8 cellular contexts compared by ENCODE assay signal in the genomic region with DNA sequence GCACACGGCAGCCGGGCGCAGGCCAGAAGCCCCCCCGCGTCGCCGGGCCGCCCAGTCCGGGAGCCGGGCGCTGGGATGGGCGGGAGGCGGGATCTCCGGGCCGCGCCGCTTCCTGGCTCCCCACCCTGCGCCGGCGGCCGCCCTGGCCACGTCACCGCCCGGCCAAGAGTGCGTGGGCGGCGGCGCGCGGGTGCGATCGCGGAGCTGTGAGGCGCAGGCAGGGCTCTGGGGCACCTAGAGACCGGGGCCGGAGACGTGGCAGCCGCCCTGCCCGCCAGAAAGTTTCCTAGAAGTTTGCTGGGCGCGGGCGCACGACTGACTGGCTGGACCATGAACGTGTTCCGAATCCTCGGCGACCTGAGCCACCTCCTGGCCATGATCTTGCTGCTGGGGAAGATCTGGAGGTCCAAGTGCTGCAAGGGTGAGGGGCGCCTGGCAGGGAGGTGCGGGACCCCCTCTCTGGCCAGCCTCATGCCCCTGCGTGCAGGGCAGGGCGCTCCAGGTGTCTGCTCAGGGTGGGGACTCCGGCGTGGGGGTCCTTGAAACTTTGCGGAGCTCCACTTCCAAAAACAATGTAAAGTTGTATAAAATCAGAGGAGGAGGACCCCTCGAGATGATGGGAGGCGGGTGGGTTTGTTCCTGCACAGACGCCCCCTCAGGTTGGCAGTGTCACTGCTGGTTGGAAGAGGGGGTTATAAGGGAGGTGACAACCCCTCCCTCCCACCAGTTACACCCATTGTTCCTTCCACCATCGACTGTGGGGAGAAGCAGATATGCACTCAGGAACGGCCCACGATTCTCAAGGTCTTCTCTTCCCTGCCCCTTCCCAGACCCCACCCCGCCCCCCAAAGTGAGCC. TPM values are rescaled to one million over a fixed set of nuclear protein-coding genes. Genes with fewer than 3 reads are reported as not detected.
A peak's percentile ranks its signal among the peaks of the same experiment; 100 is the strongest.
DNase-seq lines count a peak whose midpoint lies in the region; ATAC-seq, FAIRE-seq and TF ChIP-seq lines count a peak whose summit lies in the region.

A gene (plus strand): TSS at position 193 of the 857 bp plus-strand sequence. CDS start 138 bp downstream, at position 331.

- intact Hi-C loops in activated T-helper 1 cell treated with anti-CD3 and anti-CD28 coated beads, Interleukin-12 subunit alpha, Interleukin-12 subunit beta, Interleukin-2, Interleukin-4 antibody, amounts not matched to agents 30 ng/mL and 10 ng/mL and 1 ng/mL, durations not matched to agents 14 hours and 24 hours and 36 hours (cut with micrococcal nuclease): loop anchor here (2.0 kb wide), 1 partner anchor 39 kb away; a partner anchor contains a TSS

- peak within 1 kb of the TSS; percentile 91 for H3K4me2 ChIP-seq in osteoblast (ENCODE audit: insufficient read depth, low read length)

- H3K36me3 ChIP-seq in osteoblast (ENCODE audit: insufficient read depth, low read length): peaks cover 16% of the 10 kb centered on the region
- no peaks in the 10 kb centered on the region for H3K36me3 ChIP-seq in upper lobe of left lung

- H3K36me3 Mint-ChIP-seq in activated T-helper 1 cell treated with anti-CD3 and anti-CD28 coated beads, Interleukin-12 subunit alpha, Interleukin-12 subunit beta, Interleukin-2, Interleukin-4 antibody, amounts not matched to agents 30 ng/mL and 10 ng/mL and 1 ng/mL, durations not matched to agents 14 hours and 24 hours and 36 hours (ENCODE audit: low read depth): no peaks in the 10 kb centered on the region

- H4K20me1 ChIP-seq in osteoblast (ENCODE audit: insufficient read depth, low read length): peaks cover 10% of the 10 kb centered on the region

- 13 to 30% methylated on average over 7 to 22 of the region's 61 CpGs for WGBS in upper lobe of left lung, 2 donors

- no peaks in the 10 kb centered on the region for H3K9me3 Mint-ChIP-seq in activated T-helper 1 cell treated with anti-CD3 and anti-CD28 coated beads, Interleukin-12 subunit alpha, Interleukin-12 subunit beta, Interleukin-2, Interleukin-4 antibody, amounts not matched to agents 30 ng/mL and 10 ng/mL and 1 ng/mL, durations not matched to agents 14 hours and 24 hours and 36 hours

- no peak for TF ChIP-seq EP300 in upper lobe of left lung (IDR thresholded peaks at IDR 0.05)

- peaks cover 14% of the 10 kb centered on the region for H3K4me1 Mint-ChIP-seq in activated T-helper 1 cell treated with anti-CD3 and anti-CD28 coated beads, Interleukin-12 subunit alpha, Interleukin-12 subunit beta, Interleukin-2, Interleukin-4 antibody, amounts not matched to agents 30 ng/mL and 10 ng/mL and 1 ng/mL, durations not matched to agents 14 hours and 24 hours and 36 hours (ENCODE audit: low read depth)

- TF ChIP-seq CTCF in osteoblast (IDR thresholded peaks at IDR 0.05; ENCODE audit: extremely low read depth, low read depth, low read length): peak; percentile 25
- TF ChIP-seq CTCF in upper lobe of left lung (IDR thresholded peaks at IDR 0.05): peak in 2 of 6 experiments; percentile 15

- H3K79me2 ChIP-seq in osteoblast (ENCODE audit: insufficient read depth, low read length): peaks cover 44% of the 10 kb centered on the region

- peak within 1 kb of the TSS; percentile 86 for H3K27ac ChIP-seq in osteoblast (ENCODE audit: low read depth, low read length)
- H3K27ac ChIP-seq in upper lobe of left lung: peak within 1 kb of the TSS in 2 of 4 donors; percentile 22 to 38

- no peak for FAIRE-seq in frontal cortex (lab: Jason Lieb, UNC)

- peaks cover 38% of the 10 kb centered on the region for H3K27me3 Mint-ChIP-seq in activated T-helper 1 cell treated with anti-CD3 and anti-CD28 coated beads, Interleukin-12 subunit alpha, Interleukin-12 subunit beta, Interleukin-2, Interleukin-4 antibody, amounts not matched to agents 30 ng/mL and 10 ng/mL and 1 ng/mL, durations not matched to agents 14 hours and 24 hours and 36 hours (ENCODE audit: insufficient read depth)

- peak; percentile 48 for DNase-seq in NCI-H226
- peak; percentile 39 for DNase-seq in activated T-helper 1 cell treated with anti-CD3 and anti-CD28 coated beads, Interleukin-12 subunit alpha, Interleukin-12 subunit beta, Interleukin-2, Interleukin-4 antibody, amounts not matched to agents 30 ng/mL and 10 ng/mL and 1 ng/mL, durations not matched to agents 14 hours and 24 hours and 36 hours (ENCODE audit: low spot score)
- DNase-seq in frontal cortex (ENCODE audit: low spot score in 2 of 2): peak; percentile 57 to 92
- peak; percentile 100 for DNase-seq in osteoblast (ENCODE audit: insufficient read length, low spot score, missing footprints)
- peak; percentile 64 to 94 for DNase-seq in upper lobe of left lung
- no peak for DNase-seq in NCI-H2196 treated with DMSO at 0.1 percent for 48 hours (lab: John Stamatoyannopoulos, UW; ENCODE audit: unreplicated experiment)

- H3K27ac Mint-ChIP-seq in activated T-helper 1 cell treated with anti-CD3 and anti-CD28 coated beads, Interleukin-12 subunit alpha, Interleukin-12 subunit beta, Interleukin-2, Interleukin-4 antibody, amounts not matched to agents 30 ng/mL and 10 ng/mL and 1 ng/mL, durations not matched to agents 14 hours and 24 hours and 36 hours: peak within 1 kb of the TSS; percentile 70

- H2AFZ ChIP-seq in osteoblast (ENCODE audit: low read length): peak within 1 kb of the TSS; percentile 89

- H3K9me3 ChIP-seq in osteoblast (ENCODE audit: low read depth, low read length) (no peaks in the 10 kb centered on the region), upper lobe of left lung (no peaks in the 10 kb centered on the region)

- H3K4me3 ChIP-seq in GM08714 (ENCODE audit: low read length) (peak within 1 kb of the TSS; percentile 5; the same call in 1 of the 2 replicates), osteoblast (ENCODE audit: insufficient read depth, low read length) (peak within 1 kb of the TSS; percentile 89), upper lobe of left lung (peak within 1 kb of the TSS; percentile 55 to 63 (median 58))

- peak within 1 kb of the TSS; percentile 76 for H3K4me3 Mint-ChIP-seq in activated T-helper 1 cell treated with anti-CD3 and anti-CD28 coated beads, Interleukin-12 subunit alpha, Interleukin-12 subunit beta, Interleukin-2, Interleukin-4 antibody, amounts not matched to agents 30 ng/mL and 10 ng/mL and 1 ng/mL, durations not matched to agents 14 hours and 24 hours and 36 hours

- peaks cover 13% of the 10 kb centered on the region for H3K4me1 ChIP-seq in osteoblast (ENCODE audit: insufficient read depth, low read length)
- H3K4me1 ChIP-seq in upper lobe of left lung: peaks cover 15 to 24% (median 19%) of the 10 kb centered on the region in 4 donors

- peak in 1 of 4 donors; percentile 19 for TF ChIP-seq POLR2A in upper lobe of left lung (IDR thresholded peaks at IDR 0.05)

- ATAC-seq in upper lobe of left lung (ENCODE audit: low FRiP score in 2 of 2): peak; percentile 68 to 95
- ATAC-seq in GM19397 (IDR thresholded peaks at IDR 0.05; ENCODE audit: unreplicated experiment): no peak

- H3K27me3 ChIP-seq in osteoblast (ENCODE audit: insufficient read depth, low read length) (peaks cover 7% of the 10 kb centered on the region), upper lobe of left lung (peaks cover 0 to 4% (median 2%) of the 10 kb centered on the region in 4 donors)

RNA-seq across cellular contexts. Expression of the gene that starts here (rescaled TPM):
- total RNA-seq in activated T-helper 1 cell treated with anti-CD3 and anti-CD28 coated beads, Interleukin-12 subunit alpha, Interleukin-12 subunit beta, Interleukin-2, Interleukin-4 antibody, amounts not matched to agents 30 ng/mL and 10 ng/mL and 1 ng/mL, durations not matched to agents 14 hours and 24 hours and 36 hours: 1.1 and 1.3 TPM in 2 replicates
- total RNA-seq in frontal cortex: 1.2 TPM
- 142 and 161 TPM in 2 replicates for total RNA-seq in osteoblast
- 10 to 100 TPM in 2 of 6 donors, 1 to 10 TPM in 4; 7.3 to 14.2 (median 9.7) TPM for total RNA-seq in upper lobe of left lung

Comparison
In these comparisons a context has a peak if more than half of its experiments do, and no peak if none do; other contexts are left out.
1. H3K4me3 ChIP-seq: peak in every context shown above with its lines; median percentile 89 in osteoblast; 58 in upper lobe of left lung; 5 in GM08714.